In genomic region chr9:96149881-96150280, GRCh38 we compare ENCODE assay signal across 10 cellular contexts.
DNase-seq lines count a peak whose midpoint lies in the region; ATAC-seq, FAIRE-seq and TF ChIP-seq lines count a peak whose summit lies in the region.
"Had no signal": no experiment of that assay in that cellular context is flagged by ENCODE, and none has a peak within 500 bp of the region (broad histone marks: within the 10 kb centered on the region; RNA-seq: fewer than 3 reads in every experiment).

No MANE protein-coding gene starts in this region.

- H3K4me3 ChIP-seq in small intestine (ENCODE audit: low read depth in 1 of 2, low read length in 2 of 2) = no peak overlapping the region
- H3K4me3 ChIP-seq: lung had no signal

- H3K9me3 Mint-ChIP-seq in IgD-negative memory B cell = no peaks in the 10 kb centered on the region

- no peaks in the 10 kb centered on the region for H3K36me3 Mint-ChIP-seq in IgD-negative memory B cell

- no peak overlapping the region for H3K27ac Mint-ChIP-seq in IgD-negative memory B cell

- H3K4me1 ChIP-seq in small intestine (ENCODE audit: control insufficient read depth in 2 of 2, insufficient read depth in 1 of 2, low read depth in 1 of 2, low read length in 1 of 2) = peaks cover 0 to 2% of the 10 kb centered on the region in 2 donors

- peak; percentile 43 for ATAC-seq in HG02763 (IDR thresholded peaks at IDR 0.05; ENCODE audit: unreplicated experiment)

- no peaks in the 10 kb centered on the region for H3K36me3 ChIP-seq in small intestine (ENCODE audit: control insufficient read depth in 2 of 2, insufficient read depth in 2 of 2, low read length in 2 of 2)

- no peaks in the 10 kb centered on the region for H3K27me3 ChIP-seq in small intestine (ENCODE audit: control insufficient read depth in 2 of 2, insufficient read depth in 2 of 2, low read length in 2 of 2)

- in situ Hi-C loops in GM13976 (cut with MboI; ENCODE audit: low sequenced_read_pairs, unreplicated experiment) = no loop called here

- no peak for TF ChIP-seq CTCF in GM13976 (IDR thresholded peaks at IDR 0.05; ENCODE audit: borderline replicate concordance, control extremely low read depth, extremely low read depth, insufficient read depth, missing control alignments)

- WGBS in small intestine, 3 donors = 61 to 91% (median 65%) methylated on average over 7 of the region's 7 CpGs

- DNase-seq in activated T-cell treated with anti-CD3 and anti-CD28 coated beads for 24 hours (ENCODE audit: low read depth) (peak; percentile 2), GM13976 (ENCODE audit: low spot score) (no peak), activated gamma-delta T cell treated with Interleukin-2 at 50 U/mL for 16 hours (no peak), small intestine (no peak)
- no peak for DNase-seq in activated T-cell treated with anti-CD3 and anti-CD28 coated beads, Interleukin-2, amount 50 U/mL, for 1 hour

- H3K4me3 Mint-ChIP-seq in IgD-negative memory B cell = peak overlapping the region; percentile 17 to 90 (median 73)

- no peak for FAIRE-seq in small intestine (lab: Jason Lieb, UNC)

- peaks cover 24% of the 10 kb centered on the region for H3K27me3 Mint-ChIP-seq in IgD-negative memory B cell

- H3K4me1 Mint-ChIP-seq in IgD-negative memory B cell = peaks cover 11 to 20% (median 20%) of the 10 kb centered on the region in 3 donors

- H3K27ac ChIP-seq in temporal lobe (ENCODE audit: low read depth, low read length) = peak overlapping the region; percentile 70
- no peak overlapping the region for H3K27ac ChIP-seq in small intestine (ENCODE audit: low read depth in 1 of 2, low read length in 1 of 2)
- H3K27ac ChIP-seq: epithelial cell of prostate had no signal

- H3K9me3 ChIP-seq in small intestine (ENCODE audit: control insufficient read depth, low read depth) = no peaks in the 10 kb centered on the region
